In the genomic region with DNA sequence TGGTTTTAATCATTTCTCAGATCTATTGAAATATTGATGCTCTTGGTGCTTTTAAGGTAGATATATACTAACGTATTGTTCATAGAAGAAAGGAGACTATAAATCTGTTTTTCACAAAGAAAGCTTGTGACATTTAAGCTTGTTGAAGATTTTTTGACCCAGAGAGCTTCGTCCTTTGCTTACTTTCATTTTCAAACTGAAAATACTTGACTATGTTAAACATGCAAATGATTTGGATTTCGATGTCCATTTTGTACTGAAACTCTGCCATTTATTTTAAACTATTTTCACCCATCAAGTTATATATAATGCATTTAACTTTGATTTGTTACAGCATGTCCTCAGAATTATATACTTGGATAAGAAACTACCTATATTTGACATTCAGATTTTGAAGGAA, we compare ENCODE assay signal across 10 cellular contexts.
DNase-seq lines count a peak whose midpoint lies in the region; ATAC-seq and TF ChIP-seq lines count a peak whose summit lies in the region.
"Had no signal": no experiment of that assay in that cellular context is flagged by ENCODE, and none has a peak within 500 bp of the region (broad histone marks: within the 10 kb centered on the region; RNA-seq: fewer than 3 reads in every experiment).

No MANE protein-coding gene starts in this region.

- H3K9ac ChIP-seq in skeletal muscle satellite cell (ENCODE audit: low read depth, low read length), result no peak overlapping the region
- H3K9ac ChIP-seq in endodermal cell (ENCODE audit: extremely low read depth, low read length, poor library complexity, severe bottlenecking), result no peak overlapping the region

- no peak overlapping the region for H3K27ac ChIP-seq in endodermal cell (ENCODE audit: low read depth, low read length)
- H3K27ac ChIP-seq: body of pancreas had no signal

- H3K27me3 ChIP-seq in skeletal muscle satellite cell (ENCODE audit: control insufficient read depth, insufficient read depth, low read length) (no peaks in the 10 kb centered on the region), endodermal cell (ENCODE audit: control insufficient read depth, insufficient read depth, low read length, poor library complexity, severe bottlenecking) (no peaks in the 10 kb centered on the region)
- H3K27me3 ChIP-seq: body of pancreas had no signal

- no peak for ATAC-seq in activated T-cell treated with anti-CD3 and anti-CD28 coated beads, Interleukin-2, amount 50 U/mL, for 72 hours (replicated peaks in 1 of 2)
- ATAC-seq in HG03175 (IDR thresholded peaks at IDR 0.05; ENCODE audit: unreplicated experiment), result peak; percentile 57
- no peak for ATAC-seq in HG03571 (IDR thresholded peaks at IDR 0.05; ENCODE audit: unreplicated experiment)
- ATAC-seq: body of pancreas had no signal

- peak overlapping the region; percentile 62 for H3K4me2 ChIP-seq in skeletal muscle satellite cell (ENCODE audit: low read length)

- no peaks in the 10 kb centered on the region for H3K36me3 ChIP-seq in skeletal muscle satellite cell (ENCODE audit: insufficient read depth, low read length)
- H3K36me3 ChIP-seq in endodermal cell (ENCODE audit: control insufficient read depth, insufficient read depth, low read length), result no peaks in the 10 kb centered on the region

- H3K9me3 Mint-ChIP-seq in activated T-cell treated with anti-CD3 and anti-CD28 coated beads, Interleukin-2, amount 50 U/mL, for 72 hours, result no peaks in the 10 kb centered on the region
- H3K9me3 Mint-ChIP-seq in activated T-helper 1 cell treated with anti-CD3 and anti-CD28 coated beads, Interleukin-12 subunit alpha, Interleukin-12 subunit beta, Interleukin-2, Interleukin-4 antibody, amounts not matched to agents 30 ng/mL and 10 ng/mL and 1 ng/mL, durations not matched to agents 14 hours and 24 hours and 36 hours, result no peaks in the 10 kb centered on the region
- no peaks in the 10 kb centered on the region for H3K9me3 Mint-ChIP-seq in endodermal cell

- H3K27ac Mint-ChIP-seq in activated T-cell treated with anti-CD3 and anti-CD28 coated beads, Interleukin-2, amount 50 U/mL, for 72 hours, result peak overlapping the region; percentile 68
- H3K27ac Mint-ChIP-seq in activated T-helper 1 cell treated with anti-CD3 and anti-CD28 coated beads, Interleukin-12 subunit alpha, Interleukin-12 subunit beta, Interleukin-2, Interleukin-4 antibody, amounts not matched to agents 30 ng/mL and 10 ng/mL and 1 ng/mL, durations not matched to agents 14 hours and 24 hours and 36 hours, result no peak overlapping the region
- H3K27ac Mint-ChIP-seq in endodermal cell, result no peak overlapping the region

- WGBS in endodermal cell (ENCODE audit: insufficient coverage in 1 of 2, insufficient read length in 1 of 2), 2 experiments, result 86 to 92% methylated on average over 2 to 3 of the region's 3 CpGs

- peak overlapping the region; percentile 32 to 65 for H3K4me3 Mint-ChIP-seq in activated T-cell treated with anti-CD3 and anti-CD28 coated beads, Interleukin-2, amount 50 U/mL, for 72 hours
- H3K4me3 Mint-ChIP-seq in activated T-helper 1 cell treated with anti-CD3 and anti-CD28 coated beads, Interleukin-12 subunit alpha, Interleukin-12 subunit beta, Interleukin-2, Interleukin-4 antibody, amounts not matched to agents 30 ng/mL and 10 ng/mL and 1 ng/mL, durations not matched to agents 14 hours and 24 hours and 36 hours, result peak overlapping the region; percentile 15
- no peak overlapping the region for H3K4me3 Mint-ChIP-seq in endodermal cell

- DNase-seq in activated T-cell treated with anti-CD3 and anti-CD28 coated beads, Interleukin-2, amount 50 U/mL, for 72 hours, result no peak
- no peak for DNase-seq in activated T-cell treated with anti-CD3 and anti-CD28 coated beads for 4 hours
- no peak for DNase-seq in activated T-helper 1 cell treated with anti-CD3 and anti-CD28 coated beads, Interleukin-12 subunit alpha, Interleukin-12 subunit beta, Interleukin-2, Interleukin-4 antibody, amounts not matched to agents 30 ng/mL and 10 ng/mL and 1 ng/mL, durations not matched to agents 14 hours and 24 hours and 36 hours (ENCODE audit: low spot score)
- DNase-seq in endodermal cell, result no peak
- no peak for DNase-seq in DMS79 (lab: John Stamatoyannopoulos, UW)
- DNase-seq: body of pancreas, NCI-H187 had no signal

- no peak for TF ChIP-seq CTCF in endodermal cell (conservative IDR thresholded peaks at IDR 0.05)

- H3K27me3 Mint-ChIP-seq in activated T-cell treated with anti-CD3 and anti-CD28 coated beads, Interleukin-2, amount 50 U/mL, for 72 hours (ENCODE audit: low read depth), result peaks cover 7% of the 10 kb centered on the region
- H3K27me3 Mint-ChIP-seq in activated T-helper 1 cell treated with anti-CD3 and anti-CD28 coated beads, Interleukin-12 subunit alpha, Interleukin-12 subunit beta, Interleukin-2, Interleukin-4 antibody, amounts not matched to agents 30 ng/mL and 10 ng/mL and 1 ng/mL, durations not matched to agents 14 hours and 24 hours and 36 hours (ENCODE audit: insufficient read depth), result peaks cover 30% of the 10 kb centered on the region
- no peaks in the 10 kb centered on the region for H3K27me3 Mint-ChIP-seq in endodermal cell (ENCODE audit: insufficient read depth)

- intact Hi-C loops in activated T-helper 1 cell treated with anti-CD3 and anti-CD28 coated beads, Interleukin-12 subunit alpha, Interleukin-12 subunit beta, Interleukin-2, Interleukin-4 antibody, amounts not matched to agents 30 ng/mL and 10 ng/mL and 1 ng/mL, durations not matched to agents 14 hours and 24 hours and 36 hours (cut with micrococcal nuclease), result no loop called here

- H3K9me3 ChIP-seq in skeletal muscle satellite cell (replicated peaks; ENCODE audit: low read length) (no peaks in the 10 kb centered on the region), endodermal cell (ENCODE audit: control insufficient read depth, low read length) (no peaks in the 10 kb centered on the region)
- H3K9me3 ChIP-seq: body of pancreas had no signal

- H3K4me3 ChIP-seq in skeletal muscle satellite cell (ENCODE audit: low read length), result no peak overlapping the region
- no peak overlapping the region for H3K4me3 ChIP-seq in endodermal cell (ENCODE audit: low read length)
- H3K4me3 ChIP-seq: body of pancreas had no signal

- H3K4me1 ChIP-seq in skeletal muscle satellite cell (ENCODE audit: control insufficient read depth, insufficient read depth, low read length) (no peaks in the 10 kb centered on the region), endodermal cell (ENCODE audit: control insufficient read depth, insufficient read depth, low read length) (no peaks in the 10 kb centered on the region)
- H3K4me1 ChIP-seq: body of pancreas had no signal

- peaks cover 4% of the 10 kb centered on the region for H3K4me1 Mint-ChIP-seq in activated T-cell treated with anti-CD3 and anti-CD28 coated beads, Interleukin-2, amount 50 U/mL, for 72 hours (ENCODE audit: low read depth)
- peaks cover 10% of the 10 kb centered on the region for H3K4me1 Mint-ChIP-seq in activated T-helper 1 cell treated with anti-CD3 and anti-CD28 coated beads, Interleukin-12 subunit alpha, Interleukin-12 subunit beta, Interleukin-2, Interleukin-4 antibody, amounts not matched to agents 30 ng/mL and 10 ng/mL and 1 ng/mL, durations not matched to agents 14 hours and 24 hours and 36 hours (ENCODE audit: low read depth)
- H3K4me1 Mint-ChIP-seq in endodermal cell, result no peaks in the 10 kb centered on the region

- H3K36me3 Mint-ChIP-seq in activated T-cell treated with anti-CD3 and anti-CD28 coated beads, Interleukin-2, amount 50 U/mL, for 72 hours (ENCODE audit: insufficient read depth in 2 of 2), result no peaks in the 10 kb centered on the region
- no peaks in the 10 kb centered on the region for H3K36me3 Mint-ChIP-seq in activated T-helper 1 cell treated with anti-CD3 and anti-CD28 coated beads, Interleukin-12 subunit alpha, Interleukin-12 subunit beta, Interleukin-2, Interleukin-4 antibody, amounts not matched to agents 30 ng/mL and 10 ng/mL and 1 ng/mL, durations not matched to agents 14 hours and 24 hours and 36 hours (ENCODE audit: low read depth)
- H3K36me3 Mint-ChIP-seq in endodermal cell (ENCODE audit: low read depth), result no peaks in the 10 kb centered on the region
